Comparison of ENCODE assay signal across 17 cellular contexts in genomic region chr5:14708551-14708950, GRCh38. TPM values are rescaled to one million over a fixed set of nuclear protein-coding genes. Genes with fewer than 3 reads are reported as not detected.
DNase-seq lines count a peak whose midpoint lies in the region; ATAC-seq and TF ChIP-seq lines count a peak whose summit lies in the region.
"Had no signal": no experiment of that assay in that cellular context is flagged by ENCODE, and none has a peak within 500 bp of the region (broad histone marks: within the 10 kb centered on the region; RNA-seq: fewer than 3 reads in every experiment).

No MANE protein-coding gene starts in this region.

- ATAC-seq in CD4-positive, alpha-beta T cell (ENCODE audit: poor library complexity) = no peak
- ATAC-seq in activated naive CD4-positive, alpha-beta T cell treated with anti-CD3 and anti-CD28 coated beads, Interleukin-2, amount 50 U/mL, for 72 hours = no peak
- no peak for ATAC-seq in naive thymus-derived CD8-positive, alpha-beta T cell
- ATAC-seq: sciatic nerve had no signal

- no peaks in the 10 kb centered on the region for H3K27me3 ChIP-seq in CD4-positive, alpha-beta T cell (ENCODE audit: control insufficient read depth, insufficient read depth, low read length)

- intact Hi-C loops in CD4-positive, alpha-beta T cell (cut with DNase I, micrococcal nuclease) = loop anchor here in 1 of 2 experiments (5.0 kb wide), 2 partner anchors 41 to 164 kb away; partner anchors contain the start of gene ANKH
- intact Hi-C loops in posterior cingulate gyrus (cut with DNase I) = no loop called here

- CTCF ChIA-PET in CD4-positive, alpha-beta T cell (lab: Charles Lee) = interaction anchor here (1.0 to 4.8 kb wide), 4 partner anchors 14 to 238 kb away, joined by 3 to 28 read pairs (median 8); no protein-coding TSS in a partner anchor

- H3K4me1 Mint-ChIP-seq in CD4-positive, alpha-beta T cell (ENCODE audit: low read depth) = peaks cover 80% of the 10 kb centered on the region
- H3K4me1 Mint-ChIP-seq in IgD-negative memory B cell = peaks cover 7 to 22% (median 13%) of the 10 kb centered on the region in 3 donors
- H3K4me1 Mint-ChIP-seq in naive thymus-derived CD8-positive, alpha-beta T cell = peaks cover 38 to 72% (median 66%) of the 10 kb centered on the region in 4 donors

- peaks cover 74% of the 10 kb centered on the region for H3K36me3 Mint-ChIP-seq in CD4-positive, alpha-beta T cell (ENCODE audit: low read depth)
- H3K36me3 Mint-ChIP-seq in IgD-negative memory B cell = peaks cover 9% of the 10 kb centered on the region
- peaks cover 43 to 69% of the 10 kb centered on the region in 2 donors for H3K36me3 Mint-ChIP-seq in activated naive CD4-positive, alpha-beta T cell treated with anti-CD3 and anti-CD28 coated beads, Interleukin-2, amount 50 U/mL, for 72 hours
- H3K36me3 Mint-ChIP-seq in naive thymus-derived CD8-positive, alpha-beta T cell = peaks cover 4 to 56% (median 29%) of the 10 kb centered on the region in 3 donors

- H3K27ac ChIP-seq in CD4-positive, alpha-beta T cell (ENCODE audit: low read depth, low read length) = peak overlapping the region; percentile 85

- H3K9me3 Mint-ChIP-seq in CD4-positive, alpha-beta T cell = no peaks in the 10 kb centered on the region
- no peaks in the 10 kb centered on the region for H3K9me3 Mint-ChIP-seq in IgD-negative memory B cell
- no peaks in the 10 kb centered on the region for H3K9me3 Mint-ChIP-seq in activated naive CD4-positive, alpha-beta T cell treated with anti-CD3 and anti-CD28 coated beads, Interleukin-2, amount 50 U/mL, for 72 hours
- H3K9me3 Mint-ChIP-seq in naive thymus-derived CD8-positive, alpha-beta T cell = no peaks in the 10 kb centered on the region

- no peak for DNase-seq in CD4-positive, alpha-beta T cell
- DNase-seq in activated naive CD4-positive, alpha-beta T cell treated with anti-CD3 and anti-CD28 coated beads, Interleukin-2, amount 50 U/mL, for 72 hours (ENCODE audit: low spot score in 2 of 2) = no peak
- no peak for DNase-seq in naive thymus-derived CD8-positive, alpha-beta T cell
- DNase-seq in DMS 273 (lab: John Stamatoyannopoulos, UW; ENCODE audit: unreplicated experiment) (no peak), middle frontal gyrus (ENCODE audit: extremely low spot score, low spot score) (no peak), NCI-H446 treated with DMSO at 0.1 percent for 48 hours (lab: John Stamatoyannopoulos, UW) (no peak), posterior cingulate gyrus (no peak)
- DNase-seq: activated CD4-positive, CD25-positive, alpha-beta regulatory T cell treated with anti-CD3 and anti-CD28 coated beads, Interleukin-2, amount 50 U/mL, for 72 hours; DMS 273 treated with DMSO at 0.1 percent for 48 hours; foreskin fibroblast; hippocampal formation; kidney; NCI-H2029; NCI-H526 treated with DMSO at 0.1 percent for 48 hours; nucleus accumbens had no signal

- POLR2A ChIA-PET in CD4-positive, alpha-beta T cell (lab: Charles Lee) = interaction anchor here (1.2 to 4.9 kb wide), 7 partner anchors 13 to 163 kb away, joined by 3 to 35 read pairs (median 7); partner anchors contain the start of genes ANKH and OTULINL
- POLR2A ChIA-PET in naive thymus-derived CD8-positive, alpha-beta T cell (lab: Charles Lee) = interaction anchor here (0.8 to 4.0 kb wide), 13 partner anchors 12 to 162 kb away, joined by 3 to 34 read pairs (median 5); partner anchors contain the start of gene ANKH

- H3K27me3 Mint-ChIP-seq in CD4-positive, alpha-beta T cell = no peaks in the 10 kb centered on the region
- H3K27me3 Mint-ChIP-seq in IgD-negative memory B cell = no peaks in the 10 kb centered on the region
- no peaks in the 10 kb centered on the region for H3K27me3 Mint-ChIP-seq in naive thymus-derived CD8-positive, alpha-beta T cell

- H3K4me3 Mint-ChIP-seq in CD4-positive, alpha-beta T cell = peak overlapping the region; percentile 14
- no peak overlapping the region for H3K4me3 Mint-ChIP-seq in IgD-negative memory B cell
- H3K4me3 Mint-ChIP-seq in naive thymus-derived CD8-positive, alpha-beta T cell = peak overlapping the region in 8 of 10 donors; percentile 9 to 88 (median 60)

- H3K9me3 ChIP-seq in CD4-positive, alpha-beta T cell (ENCODE audit: control insufficient read depth, low read length) = no peaks in the 10 kb centered on the region

- no peak for TF ChIP-seq CTCF in CD4-positive, alpha-beta T cell (IDR thresholded peaks at IDR 0.05)

- H3K27ac Mint-ChIP-seq in CD4-positive, alpha-beta T cell = peak overlapping the region; percentile 96
- H3K27ac Mint-ChIP-seq in IgD-negative memory B cell = peak overlapping the region; percentile 23 to 69 (median 63)
- peak overlapping the region; percentile 93 to 94 for H3K27ac Mint-ChIP-seq in activated naive CD4-positive, alpha-beta T cell treated with anti-CD3 and anti-CD28 coated beads, Interleukin-2, amount 50 U/mL, for 72 hours
- peak overlapping the region; percentile 95 to 100 (median 100) for H3K27ac Mint-ChIP-seq in naive thymus-derived CD8-positive, alpha-beta T cell

RNA-seq across cellular contexts. Expression of gene OTULIN, which starts 44.0 kb away (rescaled TPM):
- total RNA-seq in CD4-positive, alpha-beta T cell = 10 to 100 TPM; 69.4 to 77.0 TPM
- 20.9 TPM for polyA plus RNA-seq in IgD-negative memory B cell
- 10 to 100 TPM; 59.4 to 60.2 TPM for total RNA-seq in activated naive CD4-positive, alpha-beta T cell treated with anti-CD3 and anti-CD28 coated beads, Interleukin-2, amount 50 U/mL, for 72 hours
- total RNA-seq in naive thymus-derived CD8-positive, alpha-beta T cell = 10 to 100 TPM; 68.1 to 77.0 TPM
- polyA plus RNA-seq in naive thymus-derived CD8-positive, alpha-beta T cell = 10 to 100 TPM; 15.7 to 22.7 (median 17.2) TPM

Comparison
In these comparisons a context has a peak if more than half of its experiments do, and no peak if none do; other contexts are left out.
1. H3K4me3 Mint-ChIP-seq: peak in CD4-positive, alpha-beta T cell (single experiment) and naive thymus-derived CD8-positive, alpha-beta T cell (8 of 10); none in IgD-negative memory B cell (0 of 4).
2. Peak in every context shown above with its lines, with median percentiles within 50 percentile points of each other: H3K27ac Mint-ChIP-seq.